Comparison of ENCODE assay signal across 1 cellular context in genomic region chr7:127838816-127839415, GRCh38.
TF ChIP-seq lines count a peak whose summit lies in the region.

No MANE protein-coding gene starts in this region.

TF ChIP-seq in K562, 482 proteins besides CTCF, POLR2A, EP300 and RAD21 (continued from another document and continues in another):
- TF ChIP-seq ZHX1 (conservative IDR thresholded peaks at IDR 0.05; ENCODE audit: low read length): no peak
- peak; percentile 39 to 64 for TF ChIP-seq FOXK2 (conservative IDR thresholded peaks at IDR 0.05 in 1 of 2, IDR thresholded peaks at IDR 0.05 in 1 of 2; ENCODE audit: low read depth in 2 of 2)
- no peak for TF ChIP-seq POLR3A (IDR thresholded peaks at IDR 0.05; ENCODE audit: borderline replicate concordance, extremely low read depth, insufficient read depth, insufficient read length)
- TF ChIP-seq RUNX1 (IDR thresholded peaks at IDR 0.05; ENCODE audit: low read depth): no peak
- peak; percentile 47 for TF ChIP-seq ATF7 (IDR thresholded peaks at IDR 0.05)
- TF ChIP-seq TFAM (CRISPR knock-in tag; conservative IDR thresholded peaks at IDR 0.05): no peak
- no peak for TF ChIP-seq L3MBTL2 (IDR thresholded peaks at IDR 0.05)
- TF ChIP-seq NONO (IDR thresholded peaks at IDR 0.05; ENCODE audit: low read depth in 2 of 2, low read length in 1 of 2): no peak
- no peak for TF ChIP-seq NKRF (IDR thresholded peaks at IDR 0.05; ENCODE audit: borderline replicate concordance)
- TF ChIP-seq FOSL1 (tag; conservative IDR thresholded peaks at IDR 0.05): no peak
- 0 out of 2 replicates have a peak, but pooled peaks have one; percentile 29 for TF ChIP-seq ZBTB40 (IDR thresholded peaks at IDR 0.05)
- no peak for TF ChIP-seq ZBTB40 (CRISPR knock-in tag; IDR thresholded peaks at IDR 0.05)
- no peak for TF ChIP-seq ZFP30 (CRISPR knock-in tag; IDR thresholded peaks at IDR 0.05; ENCODE audit: borderline replicate concordance)
- no peak for TF ChIP-seq ZKSCAN1 (IDR thresholded peaks at IDR 0.05; ENCODE audit: low read depth, low read length)
- TF ChIP-seq NR2C1 (IDR thresholded peaks at IDR 0.05): no peak
- 0 out of 2 replicates have a peak, but pooled peaks have one; percentile 33 for TF ChIP-seq NR2C1 (tag; IDR thresholded peaks at IDR 0.05)
- TF ChIP-seq ZNF668 (CRISPR knock-in tag; IDR thresholded peaks at IDR 0.05): no peak
- no peak for TF ChIP-seq SRF (CRISPR knock-in tag; IDR thresholded peaks at IDR 0.05)
- TF ChIP-seq BMI1 (IDR thresholded peaks at IDR 0.05; ENCODE audit: low read length): no peak
- TF ChIP-seq ZNF57 (CRISPR knock-in tag; IDR thresholded peaks at IDR 0.05): no peak
- TF ChIP-seq SIRT6 (IDR thresholded peaks at IDR 0.05; ENCODE audit: low read depth, low read length): no peak
- no peak for TF ChIP-seq HOMEZ (CRISPR knock-in tag; IDR thresholded peaks at IDR 0.05)
- TF ChIP-seq GATA2 (CRISPR knock-in tag; IDR thresholded peaks at IDR 0.05): peak; percentile 78
- TF ChIP-seq HSF4 (CRISPR knock-in tag; IDR thresholded peaks at IDR 0.05; ENCODE audit: borderline replicate concordance): no peak
- peak; percentile 50 for TF ChIP-seq NEUROD1 (IDR thresholded peaks at IDR 0.05; ENCODE audit: borderline replicate concordance, low read depth, low read length, partially characterized antibody)
- TF ChIP-seq EHMT2 (IDR thresholded peaks at IDR 0.05): no peak
- TF ChIP-seq MEIS2 (IDR thresholded peaks at IDR 0.05; ENCODE audit: partially characterized antibody): peak; percentile 17
- no peak for TF ChIP-seq MED1 (CRISPR knock-in tag; IDR thresholded peaks at IDR 0.05; ENCODE audit: borderline replicate concordance)
- TF ChIP-seq CREB3 (tag; conservative IDR thresholded peaks at IDR 0.05; ENCODE audit: low read depth): peak; percentile 69; the same call in 1 of the 2 replicates
- TF ChIP-seq BRF2 (IDR thresholded peaks at IDR 0.05; ENCODE audit: borderline replicate concordance, insufficient read depth, insufficient read length): no peak
- no peak for TF ChIP-seq CBFB (CRISPR knock-in tag; IDR thresholded peaks at IDR 0.05)
- TF ChIP-seq ZFP1 (CRISPR knock-in tag; IDR thresholded peaks at IDR 0.05): no peak
- peak; percentile 83 for TF ChIP-seq SMARCE1 (IDR thresholded peaks at IDR 0.05)
- peak; percentile 52; the same call in 1 of the 2 replicates for TF ChIP-seq CTBP1 (IDR thresholded peaks at IDR 0.05; ENCODE audit: borderline replicate concordance)
- TF ChIP-seq TBP (optimal IDR thresholded peaks at IDR 0.05; ENCODE audit: low read depth, low read length): no peak
- TF ChIP-seq MBD2 (IDR thresholded peaks at IDR 0.05; ENCODE audit: borderline replicate concordance, low read depth): 0 out of 2 replicates have a peak, but pooled peaks have one; percentile 44
- TF ChIP-seq MNT (conservative IDR thresholded peaks at IDR 0.05): peak in 1 of 2 experiments; percentile 27; a peak in 2 of 4 replicates
- no peak for TF ChIP-seq ZNF347 (CRISPR knock-in tag; IDR thresholded peaks at IDR 0.05; ENCODE audit: low read depth)
- peak; percentile 95 for TF ChIP-seq TRIM24 (IDR thresholded peaks at IDR 0.05)
- peak; percentile 31 to 96; a peak in 3 of 4 replicates for TF ChIP-seq ARNT (IDR thresholded peaks at IDR 0.05)
- TF ChIP-seq HLTF (IDR thresholded peaks at IDR 0.05): no peak
- peak; percentile 38; the same call in 1 of the 2 replicates for TF ChIP-seq BHLHE40 (IDR thresholded peaks at IDR 0.05; ENCODE audit: low read length)
- TF ChIP-seq CHD4 (IDR thresholded peaks at IDR 0.05; ENCODE audit: insufficient read depth, insufficient replicate concordance, low read depth, low read length, poor library complexity, severe bottlenecking): no peak
- TF ChIP-seq ZNF766 (CRISPR knock-in tag; conservative IDR thresholded peaks at IDR 0.05): no peak
- no peak for TF ChIP-seq ZNF274 (IDR thresholded peaks at IDR 0.05; ENCODE audit: borderline replicate concordance, low read depth, low read length)
- 0 out of 2 replicates have a peak, but pooled peaks have one; percentile 6 for TF ChIP-seq ATF4 (CRISPR knock-in tag; IDR thresholded peaks at IDR 0.05)
- 0 out of 2 replicates have a peak, but pooled peaks have one; percentile 48 for TF ChIP-seq ZNF212 (CRISPR knock-in tag; IDR thresholded peaks at IDR 0.05)
- TF ChIP-seq PRMT5 (CRISPR knock-in tag; IDR thresholded peaks at IDR 0.05): no peak
